In genomic region chr16:68704232-68704867, GRCh38 we compare ENCODE assay signal across 8 cellular contexts. TPM values are rescaled to one million over a fixed set of nuclear protein-coding genes. Genes with fewer than 3 reads are reported as not detected.
DNase-seq lines count a peak whose midpoint lies in the region; ATAC-seq and TF ChIP-seq lines count a peak whose summit lies in the region.

No MANE protein-coding gene starts in this region.

- intact Hi-C loops in left cardiac atrium (cut with DNase I), result no loop called here

- peak; percentile 81 for DNase-seq in GM10248 (ENCODE audit: extremely low spot score)
- DNase-seq in NCI-H1092 treated with DMSO at 0.1 percent for 48 hours (lab: John Stamatoyannopoulos, UW), result peak; percentile 79
- DNase-seq in SKM-1 (lab: John Stamatoyannopoulos, UW; ENCODE audit: unreplicated experiment), result peak; percentile 41
- DNase-seq in activated naive CD8-positive, alpha-beta T cell treated with anti-CD3 and anti-CD28 coated beads for 36 hours, result peak; percentile 58
- DNase-seq in left cardiac atrium, result peak; percentile 48
- peak; percentile 74 for DNase-seq in renal cortical epithelial cell (ENCODE audit: low read depth)
- no peak for DNase-seq in GOT3 (lab: John Stamatoyannopoulos, UW)

- H3K4me3 Mint-ChIP-seq in activated naive CD8-positive, alpha-beta T cell treated with anti-CD3 and anti-CD28 coated beads for 36 hours, result no peak overlapping the region

- no peaks in the 10 kb centered on the region for H3K36me3 Mint-ChIP-seq in activated naive CD8-positive, alpha-beta T cell treated with anti-CD3 and anti-CD28 coated beads for 36 hours

- POLR2A ChIA-PET in GM10248 (lab: Yijun Ruan, JAX), result no interaction called here

- peak; percentile 84 for TF ChIP-seq CTCF in GM10248 (IDR thresholded peaks at IDR 0.05; ENCODE audit: control extremely low read depth, extremely low read depth, low read depth, missing control alignments)

- no peaks in the 10 kb centered on the region for H3K9me3 Mint-ChIP-seq in activated naive CD8-positive, alpha-beta T cell treated with anti-CD3 and anti-CD28 coated beads for 36 hours

- no peak overlapping the region for H3K27ac Mint-ChIP-seq in activated naive CD8-positive, alpha-beta T cell treated with anti-CD3 and anti-CD28 coated beads for 36 hours

- CTCF ChIA-PET in GM10248 (lab: Yijun Ruan, JAX), result interaction anchor here (0.5 to 3.9 kb wide), 6 partner anchors 10 to 140 kb away, joined by 3 to 23 read pairs (median 4); no protein-coding TSS in a partner anchor

- ATAC-seq in left cardiac atrium, result peak; percentile 51 to 86
- no peak for ATAC-seq in GM18520 (IDR thresholded peaks at IDR 0.05; ENCODE audit: unreplicated experiment)

- H3K27me3 Mint-ChIP-seq in activated naive CD8-positive, alpha-beta T cell treated with anti-CD3 and anti-CD28 coated beads for 36 hours, result peaks cover 7% of the 10 kb centered on the region

- H3K4me1 Mint-ChIP-seq in activated naive CD8-positive, alpha-beta T cell treated with anti-CD3 and anti-CD28 coated beads for 36 hours, result peaks cover 3% of the 10 kb centered on the region

RNA-seq across cellular contexts. Expression of gene CDH1, which starts 32.7 kb away (rescaled TPM):
- under 1 TPM; 0.16 to 0.21 TPM for total RNA-seq in activated naive CD8-positive, alpha-beta T cell treated with anti-CD3 and anti-CD28 coated beads for 36 hours
- total RNA-seq in left cardiac atrium, result under 1 TPM; 0.03 to 0.16 TPM
- total RNA-seq in renal cortical epithelial cell, result 31.4 and 94.8 TPM in 2 replicates

RNA-seq across cellular contexts. Expression of gene CDH3, which starts 59.2 kb away (rescaled TPM):
- total RNA-seq in activated naive CD8-positive, alpha-beta T cell treated with anti-CD3 and anti-CD28 coated beads for 36 hours, result under 1 TPM; 0.37 to 0.44 TPM
- total RNA-seq in left cardiac atrium (under 1 TPM; 0.32 to 0.68 TPM), renal cortical epithelial cell (132 and 198 TPM in 2 replicates)

Comparison
In these comparisons a context has a peak if more than half of its experiments do, and no peak if none do; other contexts are left out.
1. RNA of gene CDH1, which starts 32.7 kb away (total RNA-seq): 31.4 to 94.8 TPM in renal cortical epithelial cell; 0.16 to 0.21 TPM in activated naive CD8-positive, alpha-beta T cell treated with anti-CD3 and anti-CD28 coated beads for 36 hours and 0.03 to 0.16 TPM in left cardiac atrium; every median in the first group is over 10 times any median in the second.
2. RNA of gene CDH3, which starts 59.2 kb away (total RNA-seq): 132 to 198 TPM in renal cortical epithelial cell; 0.32 to 0.68 TPM in left cardiac atrium and 0.37 to 0.44 TPM in activated naive CD8-positive, alpha-beta T cell treated with anti-CD3 and anti-CD28 coated beads for 36 hours; every median in the first group is over 10 times any median in the second.